12 cellular contexts compared by ENCODE assay signal in the genomic region with DNA sequence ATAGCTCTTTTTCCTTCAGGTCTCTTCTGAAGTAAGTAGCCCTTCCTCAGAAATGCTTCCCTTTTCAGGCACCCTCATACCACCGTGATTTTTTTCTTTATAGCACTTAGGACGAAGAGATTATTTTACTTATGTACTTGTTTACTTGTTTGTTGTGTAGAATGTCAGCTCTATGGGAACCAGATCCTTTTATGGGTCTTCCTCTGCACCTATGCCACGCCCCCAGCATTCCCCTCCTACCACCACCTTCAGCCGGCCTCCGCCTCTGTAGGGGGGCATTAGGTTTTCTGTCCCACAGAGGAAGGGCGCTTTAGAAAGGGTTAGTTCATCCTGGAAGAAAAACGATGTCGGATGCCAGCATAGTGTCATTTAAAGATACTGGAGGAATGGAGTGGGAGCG. TPM values are rescaled to one million over a fixed set of nuclear protein-coding genes. Genes with fewer than 3 reads are reported as not detected.
DNase-seq lines count a peak whose midpoint lies in the region; ATAC-seq and TF ChIP-seq lines count a peak whose summit lies in the region.
"Had no signal": no experiment of that assay in that cellular context is flagged by ENCODE, and none has a peak within 500 bp of the region (broad histone marks: within the 10 kb centered on the region; RNA-seq: fewer than 3 reads in every experiment).

No MANE protein-coding gene starts in this region.

- TF ChIP-seq POLR2A in testis (IDR thresholded peaks at IDR 0.05) (no peak), body of pancreas (IDR thresholded peaks at IDR 0.05) (no peak)

- H3K4me1 Mint-ChIP-seq in dendritic cell treated with granulocyte-macrophage colony-stimulating factor and Interleukin-4, amounts not matched to agents 40 ng/mL and 50 ng/mL, for 4 days (ENCODE audit: low read depth), result peaks cover 18% of the 10 kb centered on the region

- H3K27me3 Mint-ChIP-seq in dendritic cell treated with granulocyte-macrophage colony-stimulating factor and Interleukin-4, amounts not matched to agents 40 ng/mL and 50 ng/mL, for 4 days, result peaks cover 53% of the 10 kb centered on the region

- peak overlapping the region; percentile 94 for H3K4me3 Mint-ChIP-seq in dendritic cell treated with granulocyte-macrophage colony-stimulating factor and Interleukin-4, amounts not matched to agents 40 ng/mL and 50 ng/mL, for 4 days

- no peaks in the 10 kb centered on the region for H3K27me3 ChIP-seq in testis
- H3K27me3 ChIP-seq in body of pancreas, result no peaks in the 10 kb centered on the region

- H3K4me3 ChIP-seq in testis (peak overlapping the region; percentile 77 to 82), body of pancreas (no peak overlapping the region)

- H3K36me3 ChIP-seq in testis (ENCODE audit: low read depth, missing control alignments) (no peaks in the 10 kb centered on the region), body of pancreas (replicated peaks in 1 of 2; ENCODE audit: insufficient read depth in 1 of 2, low read depth in 2 of 2) (no peaks in the 10 kb centered on the region)
- H3K36me3 ChIP-seq: esophagus squamous epithelium had no signal

- H3K9me3 Mint-ChIP-seq in dendritic cell treated with granulocyte-macrophage colony-stimulating factor and Interleukin-4, amounts not matched to agents 40 ng/mL and 50 ng/mL, for 4 days, result no peaks in the 10 kb centered on the region

- TF ChIP-seq CTCF in testis (IDR thresholded peaks at IDR 0.05), result no peak
- TF ChIP-seq CTCF in body of pancreas (IDR thresholded peaks at IDR 0.05), result no peak

- H3K4me1 ChIP-seq in testis (peaks cover 8% of the 10 kb centered on the region), body of pancreas (peaks cover 17% of the 10 kb centered on the region)
- H3K4me1 ChIP-seq: parathyroid adenoma had no signal

- ATAC-seq in Right ventricle myocardium inferior (no peak), left ventricle myocardium superior (no peak), body of pancreas (no peak)

- peak; percentile 55 for DNase-seq in Right ventricle myocardium inferior (ENCODE audit: missing footprints)
- DNase-seq in left ventricle myocardium superior, result no peak
- peak; percentile 72 for DNase-seq in NCI-H774 (lab: John Stamatoyannopoulos, UW)
- DNase-seq in testis, result no peak
- no peak for DNase-seq in body of pancreas
- no peak for DNase-seq in pons (ENCODE audit: low spot score)
- DNase-seq in SKM-1 (lab: John Stamatoyannopoulos, UW; ENCODE audit: unreplicated experiment), result no peak
- DNase-seq: activated CD4-positive, alpha-beta T cell treated with anti-CD3 and anti-CD28 coated beads for 48 hours; GF-D8 had no signal

- intact Hi-C loops in Right ventricle myocardium inferior (cut with DNase I), result no loop called here
- intact Hi-C loops in left ventricle myocardium superior (cut with micrococcal nuclease), result no loop called here
- intact Hi-C loops in dendritic cell treated with granulocyte-macrophage colony-stimulating factor and Interleukin-4, amounts not matched to agents 40 ng/mL and 50 ng/mL, for 4 days (cut with micrococcal nuclease), result no loop called here
- intact Hi-C loops in testis (cut with DNase I; ENCODE audit: low total_unique reads), result no loop called here
- intact Hi-C loops in body of pancreas (cut with DNase I), result loop anchor here (10.0 kb wide), 1 partner anchor 62 kb away; no protein-coding TSS in a partner anchor

- peaks cover 13% of the 10 kb centered on the region for H3K36me3 Mint-ChIP-seq in dendritic cell treated with granulocyte-macrophage colony-stimulating factor and Interleukin-4, amounts not matched to agents 40 ng/mL and 50 ng/mL, for 4 days (ENCODE audit: low read depth)

- H3K9me3 ChIP-seq in testis (no peaks in the 10 kb centered on the region), body of pancreas (no peaks in the 10 kb centered on the region)
- H3K9me3 ChIP-seq: esophagus squamous epithelium had no signal

- WGBS in testis, 2 donors, result 42 to 46% methylated on average over 9 of the region's 9 CpGs
- WGBS in body of pancreas, 2 donors, result 54 to 85% methylated on average over 9 of the region's 9 CpGs

- H3K27ac ChIP-seq in testis, result no peak overlapping the region
- no peak overlapping the region for H3K27ac ChIP-seq in body of pancreas

- H3K27ac Mint-ChIP-seq in dendritic cell treated with granulocyte-macrophage colony-stimulating factor and Interleukin-4, amounts not matched to agents 40 ng/mL and 50 ng/mL, for 4 days, result peak overlapping the region; percentile 97

RNA-seq across cellular contexts. Expression of gene CDKN2B-AS1, which starts 1.8 kb away (rescaled TPM):
- total RNA-seq in Right ventricle myocardium inferior (not detected), left ventricle myocardium superior (0.17 TPM), testis (1 to 10 TPM; 3.0 to 3.5 TPM), body of pancreas (under 1 TPM in 1 of 2 donors, not detected in 1; 0.26 TPM)
- polyA plus RNA-seq in testis (ENCODE audit: insufficient read depth, low read depth, low replicate concordance), result 2.2 TPM

RNA-seq across cellular contexts. Expression of gene CDKN2A, which starts 2.2 kb away (rescaled TPM):
- 0.49 TPM for total RNA-seq in Right ventricle myocardium inferior
- total RNA-seq in left ventricle myocardium superior, result not detected
- total RNA-seq in testis, result 10 to 100 TPM; 20.4 to 67.5 TPM
- 12.9 TPM for polyA plus RNA-seq in testis (ENCODE audit: insufficient read depth, low read depth, low replicate concordance)
- total RNA-seq in body of pancreas, result 1 to 10 TPM in 1 of 2 donors, not detected in 1; 6.2 TPM

RNA-seq across cellular contexts. Expression of gene CDKN2B, which starts 12.7 kb away (rescaled TPM):
- 3.0 TPM for total RNA-seq in Right ventricle myocardium inferior
- total RNA-seq in left ventricle myocardium superior, result 1.8 TPM
- 10 to 100 TPM; 17.3 to 28.7 TPM for total RNA-seq in testis
- 11.8 TPM for polyA plus RNA-seq in testis (ENCODE audit: insufficient read depth, low read depth, low replicate concordance)
- total RNA-seq in body of pancreas, result 1 to 10 TPM; 6.0 to 9.6 TPM

Comparison
In these comparisons a context has a peak if more than half of its experiments do, and no peak if none do; other contexts are left out.
1. DNase-seq: peak in Right ventricle myocardium inferior (single experiment) and NCI-H774 (single experiment); none in left ventricle myocardium superior (single experiment), testis (single experiment), body of pancreas (0 of 4), pons (single experiment) and SKM-1 (single experiment).
2. H3K4me3 ChIP-seq: peak in testis (2 of 2); none in body of pancreas (0 of 2).